27 cellular contexts compared by ENCODE assay signal in genomic region chr3:44687898-44688297, GRCh38.
"Had no signal": no experiment of that assay in that cellular context is flagged by ENCODE, and none has a peak within 500 bp of the region (broad histone marks: within the 10 kb centered on the region; RNA-seq: fewer than 3 reads in every experiment).

No MANE protein-coding gene starts in this region.

- H3K9me3 ChIP-seq: colonic mucosa, gastrocnemius medialis had no signal

- H3K4me3 ChIP-seq: colonic mucosa, coronary artery, dorsolateral prefrontal cortex, esophagus muscularis mucosa, esophagus squamous epithelium, gastrocnemius medialis, gastroesophageal sphincter, heart left ventricle had no signal

- ATAC-seq: effector memory CD8-positive, alpha-beta T cell; esophagus mucosa; foreskin keratinocyte; gastrocnemius medialis; gastroesophageal sphincter; heart left ventricle had no signal

- FAIRE-seq: colon, endometrium, endothelial cell of umbilical vein, frontal cortex had no signal

- H3K36me3 ChIP-seq: colonic mucosa, gastrocnemius medialis had no signal

- H3K4me1 ChIP-seq: colonic mucosa, foreskin keratinocyte had no signal

- DNase-seq: colonic mucosa; cortex of kidney; dermis blood vessel endothelial cell; dorsolateral prefrontal cortex; effector CD4-positive, alpha-beta T cell; effector CD8-positive, alpha-beta T cell; effector memory CD4-positive, alpha-beta T cell; effector memory CD8-positive, alpha-beta T cell; endodermal cell; erythroblast; esophagus squamous epithelium; foreskin fibroblast; foreskin keratinocyte; foreskin melanocyte; gastrocnemius medialis; glutamatergic neuron; head of caudate nucleus; heart left ventricle had no signal

- H3K27ac ChIP-seq: colonic mucosa, coronary artery, dorsolateral prefrontal cortex, epithelial cell of prostate, esophagus muscularis mucosa, esophagus squamous epithelium, foreskin keratinocyte, gastrocnemius medialis, gastroesophageal sphincter, heart left ventricle had no signal

- H3K27me3 ChIP-seq: colonic mucosa had no signal
